In genomic region chr17:59155439-59156177, GRCh38 we compare ENCODE assay signal across 8 cellular contexts. TPM values are rescaled to one million over a fixed set of nuclear protein-coding genes. Genes with fewer than 3 reads are reported as not detected.
DNase-seq lines count a peak whose midpoint lies in the region; ATAC-seq and TF ChIP-seq lines count a peak whose summit lies in the region.

Gene PRR11 (plus strand): TSS chr17:59155746. CDS start chr17:59169753, 14,007 bp downstream.

- H3K79me2 ChIP-seq in fibroblast of lung (ENCODE audit: control insufficient read depth, insufficient read depth, low read length) = peaks cover 86% of the 10 kb centered on the region

- H3K36me3 Mint-ChIP-seq in naive B cell = no peaks in the 10 kb centered on the region

- H3K9me3 ChIP-seq in HUES64 (ENCODE audit: insufficient read depth, low read depth, low read length) = no peaks in the 10 kb centered on the region
- no peaks in the 10 kb centered on the region for H3K9me3 ChIP-seq in Peyer's patch
- H3K9me3 ChIP-seq in fibroblast of lung (ENCODE audit: control insufficient read depth, insufficient read depth, low read depth, low read length) = no peaks in the 10 kb centered on the region

- peak within 1 kb of the TSS; percentile 76 for H2AFZ ChIP-seq in fibroblast of lung (ENCODE audit: low read length)

- peak; percentile 100 for DNase-seq in DMS153 treated with DMSO at 0.1 percent for 48 hours (lab: John Stamatoyannopoulos, UW; ENCODE audit: unreplicated experiment)
- peak; percentile 90 to 98 (median 98) for DNase-seq in Peyer's patch
- DNase-seq in activated T-cell treated with anti-CD3 and anti-CD28 coated beads, Interleukin-2, amount 50 U/mL, for 48 hours = peak; percentile 88 to 90
- peak; percentile 100 for DNase-seq in fibroblast of lung (ENCODE audit: low read depth in 2 of 2)
- peak; percentile 97 for DNase-seq in naive B cell
- DNase-seq in stimulated activated naive CD8-positive, alpha-beta T cell treated with anti-CD3 and anti-CD28 coated beads, Interleukin-15, Interleukin-2, amounts not matched to agents 100 U/mL and 50 U/mL, for 24 hours = peak; percentile 87

- ATAC-seq in GM21526 (IDR thresholded peaks at IDR 0.05; ENCODE audit: low FRiP score, unreplicated experiment) (peak; percentile 78), naive B cell (ENCODE audit: low read depth in 2 of 2) (peak; percentile 84)
- peak; percentile 92 for ATAC-seq in stimulated activated naive CD8-positive, alpha-beta T cell treated with anti-CD3 and anti-CD28 coated beads, Interleukin-15, Interleukin-2, amounts not matched to agents 100 U/mL and 50 U/mL, for 24 hours

- peak within 1 kb of the TSS in 1 of 8 donors; percentile 34 for H3K4me3 Mint-ChIP-seq in naive B cell

- H4K20me1 ChIP-seq in fibroblast of lung (ENCODE audit: control insufficient read depth, extremely low read depth, insufficient read depth, low read length) = no peaks in the 10 kb centered on the region

- peaks cover 2% of the 10 kb centered on the region; the same call in 1 of the 2 replicates for H3K36me3 ChIP-seq in HUES64 (ENCODE audit: insufficient read depth, low read length)
- no peaks in the 10 kb centered on the region for H3K36me3 ChIP-seq in Peyer's patch
- H3K36me3 ChIP-seq in fibroblast of lung (ENCODE audit: control insufficient read depth, insufficient read depth, low read length) = no peaks in the 10 kb centered on the region

- H3K27me3 ChIP-seq in HUES64 (ENCODE audit: insufficient read depth, low read length) (no peaks in the 10 kb centered on the region), Peyer's patch (no peaks in the 10 kb centered on the region), fibroblast of lung (ENCODE audit: control insufficient read depth, insufficient read depth, low read length) (no peaks in the 10 kb centered on the region)

- H3K27ac ChIP-seq in HUES64 (ENCODE audit: low read depth, low read length) (peak within 1 kb of the TSS; percentile 98), Peyer's patch (peak within 1 kb of the TSS; percentile 52 to 84 (median 78)), fibroblast of lung (ENCODE audit: insufficient read depth, low read length) (peak within 1 kb of the TSS; percentile 94)

- peak within 1 kb of the TSS in 1 of 6 donors; percentile 6 for H3K27ac Mint-ChIP-seq in naive B cell

- TF ChIP-seq POLR2A in Peyer's patch (IDR thresholded peaks at IDR 0.05) = no peak

- TF ChIP-seq CTCF in Peyer's patch (IDR thresholded peaks at IDR 0.05) = no peak
- no peak for TF ChIP-seq CTCF in fibroblast of lung (conservative IDR thresholded peaks at IDR 0.05 in 1 of 2, IDR thresholded peaks at IDR 0.05 in 1 of 2; ENCODE audit: low read depth in 1 of 2, low read length in 2 of 2)

- peak within 1 kb of the TSS; percentile 87 for H3K4me3 ChIP-seq in HUES64 (ENCODE audit: low read length)
- peak within 1 kb of the TSS; percentile 59 to 71 (median 66) for H3K4me3 ChIP-seq in Peyer's patch
- peak within 1 kb of the TSS; percentile 67 to 90 (median 86) for H3K4me3 ChIP-seq in fibroblast of lung (replicated peaks in 1 of 4; ENCODE audit: control extremely low read depth in 1 of 4, insufficient read depth in 1 of 4, low read depth in 3 of 4, low read length in 4 of 4)

- peak within 1 kb of the TSS; percentile 98 for H3K9ac ChIP-seq in HUES64 (ENCODE audit: low read depth, low read length)
- peak within 1 kb of the TSS; percentile 80 for H3K9ac ChIP-seq in fibroblast of lung (ENCODE audit: insufficient read depth, low read length)

- H3K9me3 Mint-ChIP-seq in naive B cell = no peaks in the 10 kb centered on the region

- WGBS in HUES64 = under 1% methylated on average over 25 of the region's 25 CpGs

- H3K4me2 ChIP-seq in fibroblast of lung (ENCODE audit: extremely low read depth, insufficient read depth, low read length) = peak within 1 kb of the TSS; percentile 64

- H3K4me1 ChIP-seq in HUES64 (ENCODE audit: insufficient read depth, low read length) (peaks cover 28% of the 10 kb centered on the region), Peyer's patch (peaks cover 0 to 7% (median 4%) of the 10 kb centered on the region in 4 donors), fibroblast of lung (ENCODE audit: control insufficient read depth, extremely low read depth, insufficient read depth, low read length) (peaks cover 4% of the 10 kb centered on the region)

- H3K27me3 Mint-ChIP-seq in naive B cell = no peaks in the 10 kb centered on the region

- peaks cover 0 to 15% (median 7%) of the 10 kb centered on the region in 3 donors for H3K4me1 Mint-ChIP-seq in naive B cell

RNA-seq across cellular contexts. Expression of gene PRR11, which starts in this region (rescaled TPM):
- 37.0 TPM for polyA plus RNA-seq in HUES64 (2013, experiment 1 of 2)
- polyA plus RNA-seq in HUES64 (2013, experiment 2 of 2) = 49.9 TPM
- total RNA-seq in Peyer's patch = 1 to 10 TPM; 1.5 to 4.1 (median 2.2) TPM
- total RNA-seq in fibroblast of lung = 1.0 and 6.1 TPM in 2 replicates
- 18.9 and 63.1 TPM in 2 replicates for polyA plus RNA-seq in fibroblast of lung
- 14.1 and 44.8 TPM in 2 replicates for polyA plus RNA-seq in fibroblast of lung (2012)
- polyA minus RNA-seq in fibroblast of lung (ENCODE audit: low replicate concordance) = 6.7 and 17.7 TPM in 2 replicates
- under 1 TPM in 3 of 6 donors, not detected in 3; 0.16 to 0.47 (median 0.26) TPM for polyA plus RNA-seq in naive B cell (ENCODE audit: low read depth in 6 of 6)

Comparison
In these comparisons a context has a peak if more than half of its experiments do, and no peak if none do; other contexts are left out.
1. Peak in every context shown above with its lines: DNase-seq, ATAC-seq, H3K4me3 ChIP-seq and H3K27ac ChIP-seq.
2. RNA of gene PRR11 (polyA plus RNA-seq): 14.1 to 63.1 TPM in fibroblast of lung; 0.16 to 0.47 TPM in naive B cell; every median in the first group is over 10 times any median in the second.
3. Peak in DNase-seq and ATAC-seq in naive B cell; RNA of the gene not detected or under 1 TPM.